ENCODE assay signal across 1 cellular context in genomic region chr1:143698016-143698415, GRCh38.
TF ChIP-seq lines count a peak whose summit lies in the region.

No MANE protein-coding gene starts in this region.

TF ChIP-seq in HEK293, 187 proteins besides CTCF, POLR2A, EP300 and RAD21 (continued from another document):
- no peak for TF ChIP-seq ZBTB44 (tag by site-specific recombination; IDR thresholded peaks at IDR 0.05)
- no peak for TF ChIP-seq ZNF23 (tag by site-specific recombination; IDR thresholded peaks at IDR 0.05; ENCODE audit: borderline replicate concordance)
- TF ChIP-seq ZBTB20 (tag by site-specific recombination; IDR thresholded peaks at IDR 0.05): no peak
- TF ChIP-seq ZNF341 (tag by site-specific recombination; IDR thresholded peaks at IDR 0.05; ENCODE audit: low read depth): no peak
- TF ChIP-seq ZBTB11 (tag by site-specific recombination; conservative IDR thresholded peaks at IDR 0.05; ENCODE audit: low read depth): no peak
- TF ChIP-seq ZNF223 (tag by site-specific recombination; IDR thresholded peaks at IDR 0.05): no peak
- no peak for TF ChIP-seq ZNF138 (tag by site-specific recombination; IDR thresholded peaks at IDR 0.05; ENCODE audit: borderline replicate concordance)
- TF ChIP-seq ZNF747 (tag by site-specific recombination; IDR thresholded peaks at IDR 0.05): no peak
- TF ChIP-seq ZNF426 (tag by site-specific recombination; IDR thresholded peaks at IDR 0.05): no peak
- TF ChIP-seq ZNF311 (tag by site-specific recombination; IDR thresholded peaks at IDR 0.05; ENCODE audit: borderline replicate concordance): no peak
- no peak for TF ChIP-seq PRDM6 (tag by site-specific recombination; IDR thresholded peaks at IDR 0.05)
- peak; percentile 75 for TF ChIP-seq GLIS1 (tag by site-specific recombination; IDR thresholded peaks at IDR 0.05)
- no peak for TF ChIP-seq SP3 (tag by site-specific recombination; IDR thresholded peaks at IDR 0.05)
- TF ChIP-seq ZNF530 (tag by site-specific recombination; IDR thresholded peaks at IDR 0.05; ENCODE audit: low read depth): no peak
- no peak for TF ChIP-seq ZNF292 (tag by site-specific recombination; IDR thresholded peaks at IDR 0.05; ENCODE audit: borderline replicate concordance, low read depth)
- no peak for TF ChIP-seq SETDB1 (IDR thresholded peaks at IDR 0.05; ENCODE audit: insufficient read length, low read length)
- TF ChIP-seq ZNF768 (tag by site-specific recombination; IDR thresholded peaks at IDR 0.05): no peak
- TF ChIP-seq ZNF366 (tag by site-specific recombination; conservative IDR thresholded peaks at IDR 0.05): no peak
- no peak for TF ChIP-seq ZFP3 (tag by site-specific recombination; IDR thresholded peaks at IDR 0.05; ENCODE audit: low read depth)
- TF ChIP-seq ZNF114 (tag by site-specific recombination; IDR thresholded peaks at IDR 0.05): no peak
- 0 out of 2 replicates have a peak, but pooled peaks have one; percentile 14 for TF ChIP-seq ZNF600 (tag by site-specific recombination; IDR thresholded peaks at IDR 0.05)
- TF ChIP-seq ZNF2 (tag by site-specific recombination; IDR thresholded peaks at IDR 0.05): no peak
- TF ChIP-seq MYNN (tag by site-specific recombination; IDR thresholded peaks at IDR 0.05; ENCODE audit: borderline replicate concordance): no peak
- TF ChIP-seq ZNF202 (tag by site-specific recombination; IDR thresholded peaks at IDR 0.05; ENCODE audit: borderline replicate concordance): no peak
- TF ChIP-seq KLF9 (tag by site-specific recombination; IDR thresholded peaks at IDR 0.05; ENCODE audit: low read depth): peak; percentile 54; the same call in 1 of the 2 replicates
- no peak for TF ChIP-seq ZNF148 (tag by site-specific recombination; IDR thresholded peaks at IDR 0.05; ENCODE audit: borderline replicate concordance)
- no peak for TF ChIP-seq ZNF169 (tag by site-specific recombination; IDR thresholded peaks at IDR 0.05)
- no peak for TF ChIP-seq GFI1B (tag by site-specific recombination; IDR thresholded peaks at IDR 0.05)
- TF ChIP-seq ZNF830 (tag by site-specific recombination; IDR thresholded peaks at IDR 0.05; ENCODE audit: low read depth): no peak
- no peak for TF ChIP-seq ZNF621 (tag by site-specific recombination; IDR thresholded peaks at IDR 0.05)
- TF ChIP-seq SCRT2 (tag by site-specific recombination; IDR thresholded peaks at IDR 0.05): no peak
- TF ChIP-seq AEBP2 (tag by site-specific recombination; IDR thresholded peaks at IDR 0.05; ENCODE audit: borderline replicate concordance): no peak
- TF ChIP-seq ZFP37 (tag by site-specific recombination; IDR thresholded peaks at IDR 0.05): 0 out of 2 replicates have a peak, but pooled peaks have one; percentile 21
- no peak for TF ChIP-seq HOXA7 (CRISPR knock-in tag; IDR thresholded peaks at IDR 0.05; ENCODE audit: borderline replicate concordance)
- no peak for TF ChIP-seq ZNF404 (tag by site-specific recombination; IDR thresholded peaks at IDR 0.05)
- TF ChIP-seq ZNF157 (tag by site-specific recombination; IDR thresholded peaks at IDR 0.05): no peak
- TF ChIP-seq ZNF639 (tag by site-specific recombination; IDR thresholded peaks at IDR 0.05): no peak
- no peak for TF ChIP-seq TCF7L2 (IDR thresholded peaks at IDR 0.05; ENCODE audit: borderline replicate concordance, low read depth, low read length)
- peak; percentile 32; the same call in 1 of the 2 replicates for TF ChIP-seq ZBTB17 (tag by site-specific recombination; IDR thresholded peaks at IDR 0.05)
- peak; percentile 36; the same call in 1 of the 2 replicates for TF ChIP-seq ZNF660 (tag by site-specific recombination; IDR thresholded peaks at IDR 0.05)
- no peak for TF ChIP-seq ZNF221 (tag by site-specific recombination; IDR thresholded peaks at IDR 0.05; ENCODE audit: borderline replicate concordance)
- no peak for TF ChIP-seq SCRT1 (tag by site-specific recombination; IDR thresholded peaks at IDR 0.05; ENCODE audit: borderline replicate concordance)
- no peak for TF ChIP-seq ZNF155 (tag by site-specific recombination; IDR thresholded peaks at IDR 0.05)
- TF ChIP-seq ZNF174 (tag by site-specific recombination; IDR thresholded peaks at IDR 0.05): no peak
- peak; percentile 34; the same call in 1 of the 2 replicates for TF ChIP-seq KLF1 (tag by site-specific recombination; IDR thresholded peaks at IDR 0.05)
- no peak for TF ChIP-seq ZNF792 (tag by site-specific recombination; IDR thresholded peaks at IDR 0.05)
- peak; percentile 39; the same call in 1 of the 2 replicates for TF ChIP-seq ZSCAN4 (tag by site-specific recombination; IDR thresholded peaks at IDR 0.05)
- TF ChIP-seq ZNF626 (tag by site-specific recombination; IDR thresholded peaks at IDR 0.05): no peak
- TF ChIP-seq ZNF560 (tag by site-specific recombination; IDR thresholded peaks at IDR 0.05; ENCODE audit: borderline replicate concordance): no peak
- TF ChIP-seq ZSCAN18 (tag by site-specific recombination; IDR thresholded peaks at IDR 0.05): no peak
- no peak for TF ChIP-seq KLF10 (tag by site-specific recombination; IDR thresholded peaks at IDR 0.05)
TF ChIP-seq in HEK293: peak in this region for 13.
